ENCODE assay signal across 1 cellular context in the genomic region with DNA sequence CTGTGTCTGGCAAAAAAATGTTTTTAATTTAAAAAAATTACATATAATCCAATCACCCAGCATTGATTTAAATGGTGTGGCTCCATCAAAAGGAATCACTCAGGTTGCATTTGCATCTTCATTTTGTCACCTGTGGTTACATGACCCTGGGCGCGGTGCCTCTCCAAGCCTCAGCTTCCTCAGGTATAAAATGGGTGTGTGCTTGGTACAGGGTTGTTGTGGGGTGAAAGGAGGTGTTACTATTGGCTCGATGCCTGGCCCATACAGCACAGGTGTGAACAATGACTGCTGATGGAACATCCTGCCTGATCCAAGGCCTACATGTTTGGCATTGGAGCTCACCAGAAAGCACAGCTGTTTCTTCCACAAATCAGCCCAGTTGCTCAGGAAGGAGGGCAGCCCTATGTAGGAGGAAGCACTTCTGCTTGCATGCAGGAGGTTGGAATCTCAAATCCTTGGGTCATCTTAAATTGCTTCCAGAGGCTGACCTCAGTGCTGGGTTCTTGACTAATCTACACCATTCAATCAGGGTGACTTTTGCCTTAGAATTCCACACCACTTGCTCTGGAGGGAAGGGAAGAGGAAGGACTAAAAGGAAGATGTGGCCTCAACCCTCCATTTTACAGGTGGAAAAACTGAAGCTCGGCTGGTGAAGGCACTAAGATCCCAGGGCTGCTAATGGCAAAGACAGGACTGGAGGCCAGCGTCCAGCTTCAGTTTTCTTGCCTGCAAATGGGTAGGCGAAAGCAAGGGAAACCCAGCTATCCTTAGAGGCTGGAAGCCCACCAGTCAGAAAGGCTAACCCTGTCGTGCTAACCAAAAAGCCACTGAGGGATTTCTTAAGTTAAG.
TF ChIP-seq lines count a peak whose summit lies in the region.

No MANE protein-coding gene starts in this region.

TF ChIP-seq in GM12878, 131 proteins besides CTCF, POLR2A, EP300 and RAD21 (continued from another document):
- TF ChIP-seq, protein P1, sequence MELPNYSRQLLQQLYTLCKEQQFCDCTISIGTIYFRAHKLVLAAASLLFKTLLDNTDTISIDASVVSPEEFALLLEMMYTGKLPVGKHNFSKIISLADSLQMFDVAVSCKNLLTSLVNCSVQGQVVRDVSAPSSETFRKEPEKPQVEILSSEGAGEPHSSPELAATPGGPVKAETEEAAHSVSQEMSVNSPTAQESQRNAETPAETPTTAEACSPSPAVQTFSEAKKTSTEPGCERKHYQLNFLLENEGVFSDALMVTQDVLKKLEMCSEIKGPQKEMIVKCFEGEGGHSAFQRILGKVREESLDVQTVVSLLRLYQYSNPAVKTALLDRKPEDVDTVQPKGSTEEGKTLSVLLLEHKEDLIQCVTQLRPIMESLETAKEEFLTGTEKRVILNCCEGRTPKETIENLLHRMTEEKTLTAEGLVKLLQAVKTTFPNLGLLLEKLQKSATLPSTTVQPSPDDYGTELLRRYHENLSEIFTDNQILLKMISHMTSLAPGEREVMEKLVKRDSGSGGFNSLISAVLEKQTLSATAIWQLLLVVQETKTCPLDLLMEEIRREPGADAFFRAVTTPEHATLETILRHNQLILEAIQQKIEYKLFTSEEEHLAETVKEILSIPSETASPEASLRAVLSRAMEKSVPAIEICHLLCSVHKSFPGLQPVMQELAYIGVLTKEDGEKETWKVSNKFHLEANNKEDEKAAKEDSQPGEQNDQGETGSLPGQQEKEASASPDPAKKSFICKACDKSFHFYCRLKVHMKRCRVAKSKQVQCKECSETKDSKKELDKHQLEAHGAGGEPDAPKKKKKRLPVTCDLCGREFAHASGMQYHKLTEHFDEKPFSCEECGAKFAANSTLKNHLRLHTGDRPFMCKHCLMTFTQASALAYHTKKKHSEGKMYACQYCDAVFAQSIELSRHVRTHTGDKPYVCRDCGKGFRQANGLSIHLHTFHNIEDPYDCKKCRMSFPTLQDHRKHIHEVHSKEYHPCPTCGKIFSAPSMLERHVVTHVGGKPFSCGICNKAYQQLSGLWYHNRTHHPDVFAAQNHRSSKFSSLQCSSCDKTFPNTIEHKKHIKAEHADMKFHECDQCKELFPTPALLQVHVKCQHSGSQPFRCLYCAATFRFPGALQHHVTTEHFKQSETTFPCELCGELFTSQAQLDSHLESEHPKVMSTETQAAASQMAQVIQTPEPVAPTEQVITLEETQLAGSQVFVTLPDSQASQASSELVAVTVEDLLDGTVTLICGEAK (IDR thresholded peaks at IDR 0.05; ENCODE audit: borderline replicate concordance): peak; percentile 33; the same call in 1 of the 2 replicates
- TF ChIP-seq MTA3 (IDR thresholded peaks at IDR 0.05; ENCODE audit: borderline replicate concordance, low read length) (no peak), BCL11A (IDR thresholded peaks at IDR 0.05; ENCODE audit: low read depth, low read length) (no peak), HDAC2 (IDR thresholded peaks at IDR 0.05) (no peak), SREBF2 (IDR thresholded peaks at IDR 0.05; ENCODE audit: low read length) (no peak), ZNF217 (IDR thresholded peaks at IDR 0.05) (no peak), SMARCA5 (IDR thresholded peaks at IDR 0.05) (0 out of 2 replicates have a peak, but pooled peaks have one; percentile 17), GATAD2B (conservative IDR thresholded peaks at IDR 0.05; ENCODE audit: low read depth) (no peak), ESRRA (IDR thresholded peaks at IDR 0.05; ENCODE audit: low read length) (no peak), ZBED1 (IDR thresholded peaks at IDR 0.05; ENCODE audit: borderline replicate concordance) (no peak), LARP7 (IDR thresholded peaks at IDR 0.05) (no peak; the same call in 1 of the 2 replicates), NBN (IDR thresholded peaks at IDR 0.05) (no peak), CREM (IDR thresholded peaks at IDR 0.05; ENCODE audit: low read depth) (no peak), YBX1 (IDR thresholded peaks at IDR 0.05) (no peak), ZNF24 (IDR thresholded peaks at IDR 0.05) (no peak), CEBPB (IDR thresholded peaks at IDR 0.05; ENCODE audit: borderline replicate concordance in 1 of 2, low read depth in 2 of 2, low read length in 2 of 2) (no peak), CHD1 (IDR thresholded peaks at IDR 0.05; ENCODE audit: low read depth, low read length) (no peak), ZNF384 (IDR thresholded peaks at IDR 0.05; ENCODE audit: borderline replicate concordance, low read depth, low read length) (no peak), TBL1XR1 (IDR thresholded peaks at IDR 0.05; ENCODE audit: low read depth, low read length) (no peak), TCF3 (IDR thresholded peaks at IDR 0.05; ENCODE audit: borderline replicate concordance, insufficient read depth, low read depth, low read length) (0 out of 2 replicates have a peak, but pooled peaks have one; percentile 16), GABPA (IDR thresholded peaks at IDR 0.05; ENCODE audit: low read depth) (no peak), BHLHE40 (IDR thresholded peaks at IDR 0.05; ENCODE audit: borderline replicate concordance in 1 of 2, low read depth in 2 of 2, low read length in 1 of 2) (no peak), TCF12 (IDR thresholded peaks at IDR 0.05; ENCODE audit: low read depth, low read length) (no peak)
- TF ChIP-seq, protein P2, sequence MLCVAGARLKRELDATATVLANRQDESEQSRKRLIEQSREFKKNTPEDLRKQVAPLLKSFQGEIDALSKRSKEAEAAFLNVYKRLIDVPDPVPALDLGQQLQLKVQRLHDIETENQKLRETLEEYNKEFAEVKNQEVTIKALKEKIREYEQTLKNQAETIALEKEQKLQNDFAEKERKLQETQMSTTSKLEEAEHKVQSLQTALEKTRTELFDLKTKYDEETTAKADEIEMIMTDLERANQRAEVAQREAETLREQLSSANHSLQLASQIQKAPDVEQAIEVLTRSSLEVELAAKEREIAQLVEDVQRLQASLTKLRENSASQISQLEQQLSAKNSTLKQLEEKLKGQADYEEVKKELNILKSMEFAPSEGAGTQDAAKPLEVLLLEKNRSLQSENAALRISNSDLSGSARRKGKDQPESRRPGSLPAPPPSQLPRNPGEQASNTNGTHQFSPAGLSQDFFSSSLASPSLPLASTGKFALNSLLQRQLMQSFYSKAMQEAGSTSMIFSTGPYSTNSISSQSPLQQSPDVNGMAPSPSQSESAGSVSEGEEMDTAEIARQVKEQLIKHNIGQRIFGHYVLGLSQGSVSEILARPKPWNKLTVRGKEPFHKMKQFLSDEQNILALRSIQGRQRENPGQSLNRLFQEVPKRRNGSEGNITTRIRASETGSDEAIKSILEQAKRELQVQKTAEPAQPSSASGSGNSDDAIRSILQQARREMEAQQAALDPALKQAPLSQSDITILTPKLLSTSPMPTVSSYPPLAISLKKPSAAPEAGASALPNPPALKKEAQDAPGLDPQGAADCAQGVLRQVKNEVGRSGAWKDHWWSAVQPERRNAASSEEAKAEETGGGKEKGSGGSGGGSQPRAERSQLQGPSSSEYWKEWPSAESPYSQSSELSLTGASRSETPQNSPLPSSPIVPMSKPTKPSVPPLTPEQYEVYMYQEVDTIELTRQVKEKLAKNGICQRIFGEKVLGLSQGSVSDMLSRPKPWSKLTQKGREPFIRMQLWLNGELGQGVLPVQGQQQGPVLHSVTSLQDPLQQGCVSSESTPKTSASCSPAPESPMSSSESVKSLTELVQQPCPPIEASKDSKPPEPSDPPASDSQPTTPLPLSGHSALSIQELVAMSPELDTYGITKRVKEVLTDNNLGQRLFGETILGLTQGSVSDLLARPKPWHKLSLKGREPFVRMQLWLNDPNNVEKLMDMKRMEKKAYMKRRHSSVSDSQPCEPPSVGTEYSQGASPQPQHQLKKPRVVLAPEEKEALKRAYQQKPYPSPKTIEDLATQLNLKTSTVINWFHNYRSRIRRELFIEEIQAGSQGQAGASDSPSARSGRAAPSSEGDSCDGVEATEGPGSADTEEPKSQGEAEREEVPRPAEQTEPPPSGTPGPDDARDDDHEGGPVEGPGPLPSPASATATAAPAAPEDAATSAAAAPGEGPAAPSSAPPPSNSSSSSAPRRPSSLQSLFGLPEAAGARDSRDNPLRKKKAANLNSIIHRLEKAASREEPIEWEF (IDR thresholded peaks at IDR 0.05; ENCODE audit: insufficient replicate concordance, low read depth, low read length): peak; percentile 16
- TF ChIP-seq, protein P3, sequence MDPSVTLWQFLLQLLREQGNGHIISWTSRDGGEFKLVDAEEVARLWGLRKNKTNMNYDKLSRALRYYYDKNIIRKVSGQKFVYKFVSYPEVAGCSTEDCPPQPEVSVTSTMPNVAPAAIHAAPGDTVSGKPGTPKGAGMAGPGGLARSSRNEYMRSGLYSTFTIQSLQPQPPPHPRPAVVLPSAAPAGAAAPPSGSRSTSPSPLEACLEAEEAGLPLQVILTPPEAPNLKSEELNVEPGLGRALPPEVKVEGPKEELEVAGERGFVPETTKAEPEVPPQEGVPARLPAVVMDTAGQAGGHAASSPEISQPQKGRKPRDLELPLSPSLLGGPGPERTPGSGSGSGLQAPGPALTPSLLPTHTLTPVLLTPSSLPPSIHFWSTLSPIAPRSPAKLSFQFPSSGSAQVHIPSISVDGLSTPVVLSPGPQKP (IDR thresholded peaks at IDR 0.05; ENCODE audit: low read depth, low read length): no peak
- TF ChIP-seq, protein P4, sequence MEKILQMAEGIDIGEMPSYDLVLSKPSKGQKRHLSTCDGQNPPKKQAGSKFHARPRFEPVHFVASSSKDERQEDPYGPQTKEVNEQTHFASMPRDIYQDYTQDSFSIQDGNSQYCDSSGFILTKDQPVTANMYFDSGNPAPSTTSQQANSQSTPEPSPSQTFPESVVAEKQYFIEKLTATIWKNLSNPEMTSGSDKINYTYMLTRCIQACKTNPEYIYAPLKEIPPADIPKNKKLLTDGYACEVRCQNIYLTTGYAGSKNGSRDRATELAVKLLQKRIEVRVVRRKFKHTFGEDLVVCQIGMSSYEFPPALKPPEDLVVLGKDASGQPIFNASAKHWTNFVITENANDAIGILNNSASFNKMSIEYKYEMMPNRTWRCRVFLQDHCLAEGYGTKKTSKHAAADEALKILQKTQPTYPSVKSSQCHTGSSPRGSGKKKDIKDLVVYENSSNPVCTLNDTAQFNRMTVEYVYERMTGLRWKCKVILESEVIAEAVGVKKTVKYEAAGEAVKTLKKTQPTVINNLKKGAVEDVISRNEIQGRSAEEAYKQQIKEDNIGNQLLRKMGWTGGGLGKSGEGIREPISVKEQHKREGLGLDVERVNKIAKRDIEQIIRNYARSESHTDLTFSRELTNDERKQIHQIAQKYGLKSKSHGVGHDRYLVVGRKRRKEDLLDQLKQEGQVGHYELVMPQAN (conservative IDR thresholded peaks at IDR 0.05): no peak
- TF ChIP-seq, protein P5, sequence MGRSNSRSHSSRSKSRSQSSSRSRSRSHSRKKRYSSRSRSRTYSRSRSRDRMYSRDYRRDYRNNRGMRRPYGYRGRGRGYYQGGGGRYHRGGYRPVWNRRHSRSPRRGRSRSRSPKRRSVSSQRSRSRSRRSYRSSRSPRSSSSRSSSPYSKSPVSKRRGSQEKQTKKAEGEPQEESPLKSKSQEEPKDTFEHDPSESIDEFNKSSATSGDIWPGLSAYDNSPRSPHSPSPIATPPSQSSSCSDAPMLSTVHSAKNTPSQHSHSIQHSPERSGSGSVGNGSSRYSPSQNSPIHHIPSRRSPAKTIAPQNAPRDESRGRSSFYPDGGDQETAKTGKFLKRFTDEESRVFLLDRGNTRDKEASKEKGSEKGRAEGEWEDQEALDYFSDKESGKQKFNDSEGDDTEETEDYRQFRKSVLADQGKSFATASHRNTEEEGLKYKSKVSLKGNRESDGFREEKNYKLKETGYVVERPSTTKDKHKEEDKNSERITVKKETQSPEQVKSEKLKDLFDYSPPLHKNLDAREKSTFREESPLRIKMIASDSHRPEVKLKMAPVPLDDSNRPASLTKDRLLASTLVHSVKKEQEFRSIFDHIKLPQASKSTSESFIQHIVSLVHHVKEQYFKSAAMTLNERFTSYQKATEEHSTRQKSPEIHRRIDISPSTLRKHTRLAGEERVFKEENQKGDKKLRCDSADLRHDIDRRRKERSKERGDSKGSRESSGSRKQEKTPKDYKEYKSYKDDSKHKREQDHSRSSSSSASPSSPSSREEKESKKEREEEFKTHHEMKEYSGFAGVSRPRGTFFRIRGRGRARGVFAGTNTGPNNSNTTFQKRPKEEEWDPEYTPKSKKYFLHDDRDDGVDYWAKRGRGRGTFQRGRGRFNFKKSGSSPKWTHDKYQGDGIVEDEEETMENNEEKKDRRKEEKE (IDR thresholded peaks at IDR 0.05): no peak
- TF ChIP-seq, protein P6, sequence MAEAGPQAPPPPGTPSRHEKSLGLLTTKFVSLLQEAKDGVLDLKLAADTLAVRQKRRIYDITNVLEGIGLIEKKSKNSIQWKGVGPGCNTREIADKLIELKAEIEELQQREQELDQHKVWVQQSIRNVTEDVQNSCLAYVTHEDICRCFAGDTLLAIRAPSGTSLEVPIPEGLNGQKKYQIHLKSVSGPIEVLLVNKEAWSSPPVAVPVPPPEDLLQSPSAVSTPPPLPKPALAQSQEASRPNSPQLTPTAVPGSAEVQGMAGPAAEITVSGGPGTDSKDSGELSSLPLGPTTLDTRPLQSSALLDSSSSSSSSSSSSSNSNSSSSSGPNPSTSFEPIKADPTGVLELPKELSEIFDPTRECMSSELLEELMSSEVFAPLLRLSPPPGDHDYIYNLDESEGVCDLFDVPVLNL (IDR thresholded peaks at IDR 0.05; ENCODE audit: low read depth, low read length): no peak
- TF ChIP-seq, protein P7, sequence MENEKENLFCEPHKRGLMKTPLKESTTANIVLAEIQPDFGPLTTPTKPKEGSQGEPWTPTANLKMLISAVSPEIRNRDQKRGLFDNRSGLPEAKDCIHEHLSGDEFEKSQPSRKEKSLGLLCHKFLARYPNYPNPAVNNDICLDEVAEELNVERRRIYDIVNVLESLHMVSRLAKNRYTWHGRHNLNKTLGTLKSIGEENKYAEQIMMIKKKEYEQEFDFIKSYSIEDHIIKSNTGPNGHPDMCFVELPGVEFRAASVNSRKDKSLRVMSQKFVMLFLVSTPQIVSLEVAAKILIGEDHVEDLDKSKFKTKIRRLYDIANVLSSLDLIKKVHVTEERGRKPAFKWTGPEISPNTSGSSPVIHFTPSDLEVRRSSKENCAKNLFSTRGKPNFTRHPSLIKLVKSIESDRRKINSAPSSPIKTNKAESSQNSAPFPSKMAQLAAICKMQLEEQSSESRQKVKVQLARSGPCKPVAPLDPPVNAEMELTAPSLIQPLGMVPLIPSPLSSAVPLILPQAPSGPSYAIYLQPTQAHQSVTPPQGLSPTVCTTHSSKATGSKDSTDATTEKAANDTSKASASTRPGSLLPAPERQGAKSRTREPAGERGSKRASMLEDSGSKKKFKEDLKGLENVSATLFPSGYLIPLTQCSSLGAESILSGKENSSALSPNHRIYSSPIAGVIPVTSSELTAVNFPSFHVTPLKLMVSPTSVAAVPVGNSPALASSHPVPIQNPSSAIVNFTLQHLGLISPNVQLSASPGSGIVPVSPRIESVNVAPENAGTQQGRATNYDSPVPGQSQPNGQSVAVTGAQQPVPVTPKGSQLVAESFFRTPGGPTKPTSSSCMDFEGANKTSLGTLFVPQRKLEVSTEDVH (IDR thresholded peaks at IDR 0.05; ENCODE audit: low read depth, partially characterized antibody): no peak
- TF ChIP-seq, protein P8, sequence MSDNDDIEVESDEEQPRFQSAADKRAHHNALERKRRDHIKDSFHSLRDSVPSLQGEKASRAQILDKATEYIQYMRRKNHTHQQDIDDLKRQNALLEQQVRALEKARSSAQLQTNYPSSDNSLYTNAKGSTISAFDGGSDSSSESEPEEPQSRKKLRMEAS (IDR thresholded peaks at IDR 0.05; ENCODE audit: low read depth, low read length): no peak
- TF ChIP-seq, protein P9, sequence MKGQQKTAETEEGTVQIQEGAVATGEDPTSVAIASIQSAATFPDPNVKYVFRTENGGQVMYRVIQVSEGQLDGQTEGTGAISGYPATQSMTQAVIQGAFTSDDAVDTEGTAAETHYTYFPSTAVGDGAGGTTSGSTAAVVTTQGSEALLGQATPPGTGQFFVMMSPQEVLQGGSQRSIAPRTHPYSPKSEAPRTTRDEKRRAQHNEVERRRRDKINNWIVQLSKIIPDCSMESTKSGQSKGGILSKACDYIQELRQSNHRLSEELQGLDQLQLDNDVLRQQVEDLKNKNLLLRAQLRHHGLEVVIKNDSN (IDR thresholded peaks at IDR 0.05; ENCODE audit: borderline replicate concordance, extremely low read length, insufficient read depth, low read depth, low read length): no peak
TF ChIP-seq in GM12878: peak in this region for 5.
